Comparison of ENCODE assay signal across 30 cellular contexts in genomic region chr22:37985751-37986281, GRCh38. TPM values are rescaled to one million over a fixed set of nuclear protein-coding genes. Genes with fewer than 3 reads are reported as not detected.
DNase-seq lines count a peak whose midpoint lies in the region; ATAC-seq and TF ChIP-seq lines count a peak whose summit lies in the region.
"Had no signal": no experiment of that assay in that cellular context is flagged by ENCODE, and none has a peak within 500 bp of the region (broad histone marks: within the 10 kb centered on the region; RNA-seq: fewer than 3 reads in every experiment).

No MANE protein-coding gene starts in this region.

- H3K4me3 ChIP-seq in breast epithelium (peak overlapping the region in 2 of 3 donors; percentile 49 to 66), mammary epithelial cell (replicated peaks in 1 of 3; ENCODE audit: insufficient read depth in 1 of 3, low read depth in 2 of 3, low read length in 3 of 3) (no peak overlapping the region), tibial nerve (peak overlapping the region; percentile 10 to 62 (median 50)), lower lobe of right lung (no peak overlapping the region)
- H3K4me3 ChIP-seq: mucosa of descending colon, Peyer's patch, SJSA1 had no signal

- no peak overlapping the region for H2AFZ ChIP-seq in mammary epithelial cell (ENCODE audit: low read depth, low read length)

- intact Hi-C loops in breast epithelium (cut with DNase I; ENCODE audit: low total_unique reads) (loop anchor here (10.0 kb wide), 1 partner anchor 49 kb away; no protein-coding TSS in a partner anchor), mammary epithelial cell (cut with micrococcal nuclease) (no loop called here), lower lobe of right lung (cut with DNase I) (no loop called here)

- 90% methylated on average over 2 of the region's 27 CpGs for WGBS in mammary epithelial cell (ENCODE audit: low coverage, missing lambda C conversion rate)
- 50 to 60% methylated on average over 26 to 27 of the region's 27 CpGs for WGBS in tibial nerve, 2 donors

- no peaks in the 10 kb centered on the region for H4K20me1 ChIP-seq in mammary epithelial cell (ENCODE audit: insufficient read depth, low read length)

- H3K27me3 ChIP-seq in breast epithelium, result no peaks in the 10 kb centered on the region
- H3K27me3 ChIP-seq in mammary epithelial cell (ENCODE audit: insufficient read depth, low read length), result peaks cover 3% of the 10 kb centered on the region
- no peaks in the 10 kb centered on the region for H3K27me3 ChIP-seq in tibial nerve
- no peaks in the 10 kb centered on the region for H3K27me3 ChIP-seq in lower lobe of right lung (ENCODE audit: low read depth)
- H3K27me3 ChIP-seq: heart left ventricle, Peyer's patch, SJSA1 had no signal

- H3K9me3 ChIP-seq in breast epithelium (no peaks in the 10 kb centered on the region), mammary epithelial cell (replicated peaks; ENCODE audit: insufficient read depth, low read length) (no peaks in the 10 kb centered on the region), tibial nerve (no peaks in the 10 kb centered on the region), lower lobe of right lung (no peaks in the 10 kb centered on the region)
- H3K9me3 ChIP-seq: heart left ventricle, mucosa of descending colon, Peyer's patch, SJSA1 had no signal

- H3K4me3 Mint-ChIP-seq in activated T-cell treated with anti-CD3 and anti-CD28 coated beads, Interleukin-2, amount 50 U/mL, for 4 hours, result no peak overlapping the region
- H3K4me3 Mint-ChIP-seq: activated naive CD8-positive, alpha-beta T cell treated with anti-CD3 and anti-CD28 coated beads, Interleukin-2, amount 10 ng/mL, durations not matched to agents 7 days and 5 days; immature natural killer cell; nephron progenitor cell; stimulated activated naive B cell treated with anti-CD40 and anti-IgM and Interleukin-4, amounts not matched to agents 10 μg/mL and 1 μg/mL and 100 μg/mL, for 72 hours; T-helper 1 cell treated with Interleukin-12 subunit alpha and Interleukin-12 subunit beta and Interleukin-4 antibody, amounts not matched to agents 30 μg/mL and 1 μg/mL, for 36 hours had no signal

- no peak for ATAC-seq in lower lobe of right lung
- no peak for ATAC-seq in GM18502 (IDR thresholded peaks at IDR 0.05; ENCODE audit: poor library complexity, unreplicated experiment)
- no peak for ATAC-seq in activated T-cell treated with anti-CD3 and anti-CD28 coated beads, Interleukin-2, amount 50 U/mL, for 4 hours
- ATAC-seq: heart left ventricle; left ventricle myocardium superior; mucosa of descending colon; stimulated activated naive B cell treated with anti-CD40 and anti-IgM and Interleukin-4, amounts not matched to agents 10 μg/mL and 1 μg/mL and 100 μg/mL, for 72 hours had no signal

- TF ChIP-seq EP300 in tibial nerve (IDR thresholded peaks at IDR 0.05), result peak in 1 of 2 donors; percentile 58

- no peaks in the 10 kb centered on the region for H3K9me3 Mint-ChIP-seq in activated T-cell treated with anti-CD3 and anti-CD28 coated beads, Interleukin-2, amount 50 U/mL, for 4 hours
- H3K9me3 Mint-ChIP-seq: activated naive CD8-positive, alpha-beta T cell treated with anti-CD3 and anti-CD28 coated beads, Interleukin-2, amount 10 ng/mL, durations not matched to agents 7 days and 5 days; immature natural killer cell; nephron progenitor cell; stimulated activated naive B cell treated with anti-CD40 and anti-IgM and Interleukin-4, amounts not matched to agents 10 μg/mL and 1 μg/mL and 100 μg/mL, for 72 hours; T-helper 1 cell treated with Interleukin-12 subunit alpha and Interleukin-12 subunit beta and Interleukin-4 antibody, amounts not matched to agents 30 μg/mL and 1 μg/mL, for 36 hours had no signal

- H3K79me2 ChIP-seq in mammary epithelial cell (ENCODE audit: insufficient read depth, low read length), result no peaks in the 10 kb centered on the region

- TF ChIP-seq CTCF in breast epithelium (IDR thresholded peaks at IDR 0.05) (no peak), mammary epithelial cell (conservative IDR thresholded peaks at IDR 0.05 in 1 of 2, IDR thresholded peaks at IDR 0.05 in 1 of 2; ENCODE audit: extremely low read depth in 1 of 2, insufficient read depth in 1 of 2, low read depth in 1 of 2, low read length in 2 of 2) (no peak), tibial nerve (IDR thresholded peaks at IDR 0.05) (no peak), lower lobe of right lung (IDR thresholded peaks at IDR 0.05) (no peak)

- no peak overlapping the region for H3K4me2 ChIP-seq in mammary epithelial cell (ENCODE audit: insufficient read depth, low read depth, low read length)

- H3K4me1 Mint-ChIP-seq in activated T-cell treated with anti-CD3 and anti-CD28 coated beads, Interleukin-2, amount 50 U/mL, for 4 hours (ENCODE audit: low read depth), result no peaks in the 10 kb centered on the region
- H3K4me1 Mint-ChIP-seq: activated naive CD8-positive, alpha-beta T cell treated with anti-CD3 and anti-CD28 coated beads, Interleukin-2, amount 10 ng/mL, durations not matched to agents 7 days and 5 days; immature natural killer cell; stimulated activated naive B cell treated with anti-CD40 and anti-IgM and Interleukin-4, amounts not matched to agents 10 μg/mL and 1 μg/mL and 100 μg/mL, for 72 hours had no signal

- no peaks in the 10 kb centered on the region for H3K27me3 Mint-ChIP-seq in activated T-cell treated with anti-CD3 and anti-CD28 coated beads, Interleukin-2, amount 50 U/mL, for 4 hours (ENCODE audit: low read depth)
- H3K27me3 Mint-ChIP-seq: activated naive CD8-positive, alpha-beta T cell treated with anti-CD3 and anti-CD28 coated beads, Interleukin-2, amount 10 ng/mL, durations not matched to agents 7 days and 5 days; stimulated activated naive B cell treated with anti-CD40 and anti-IgM and Interleukin-4, amounts not matched to agents 10 μg/mL and 1 μg/mL and 100 μg/mL, for 72 hours had no signal

- H3K27ac ChIP-seq in breast epithelium (peak overlapping the region; percentile 87 to 91), mammary epithelial cell (ENCODE audit: insufficient read depth, low read depth, low read length) (no peak overlapping the region), tibial nerve (peak overlapping the region; percentile 88 to 97 (median 94)), lower lobe of right lung (no peak overlapping the region)
- H3K27ac ChIP-seq: 22Rv1, brain microvascular endothelial cell, Peyer's patch, SJSA1, VCaP had no signal

- no TSS peak for BruUV-seq in mammary epithelial cell (replicated peaks; lab: Mats Ljungman, UMichigan)

- no peak for TF ChIP-seq POLR2A in breast epithelium (IDR thresholded peaks at IDR 0.05)
- peak in 1 of 2 donors; percentile 3 for TF ChIP-seq POLR2A in tibial nerve (IDR thresholded peaks at IDR 0.05)

- H3K36me3 Mint-ChIP-seq in activated T-cell treated with anti-CD3 and anti-CD28 coated beads, Interleukin-2, amount 50 U/mL, for 4 hours (ENCODE audit: insufficient read depth), result no peaks in the 10 kb centered on the region
- H3K36me3 Mint-ChIP-seq: activated naive CD8-positive, alpha-beta T cell treated with anti-CD3 and anti-CD28 coated beads, Interleukin-2, amount 10 ng/mL, durations not matched to agents 7 days and 5 days had no signal

- in situ Hi-C loops in mammary epithelial cell (cut with MboI; ENCODE audit: low sequenced_read_pairs in 2 of 2), result no loop called here

- DNase-seq in breast epithelium (ENCODE audit: low spot score in 2 of 2) (no peak), mammary epithelial cell (no peak), foreskin melanocyte (peak; percentile 96), occipital lobe (lab: John Stamatoyannopoulos, UW) (peak; percentile 77), tibial nerve (ENCODE audit: low spot score in 2 of 2) (no peak), lower lobe of right lung (no peak)
- DNase-seq in activated T-cell treated with anti-CD3 and anti-CD28 coated beads, Interleukin-2, amount 50 U/mL, for 4 hours, result no peak
- DNase-seq: activated naive CD8-positive, alpha-beta T cell treated with anti-CD3 and anti-CD28 coated beads, Interleukin-2, amount 10 ng/mL, durations not matched to agents 7 days and 5 days; brain microvascular endothelial cell; COR-L47; cortex of kidney; DND-41; heart left ventricle; immature natural killer cell; left ventricle myocardium superior; mucosa of descending colon; NCI-H1417; NCI-H510A; nephron progenitor cell; Peyer's patch; small intestine; stimulated activated naive B cell treated with anti-CD40 and anti-IgM and Interleukin-4, amounts not matched to agents 10 μg/mL and 1 μg/mL and 100 μg/mL, for 72 hours; trophoblast cell had no signal

- H3K9ac ChIP-seq in mammary epithelial cell (ENCODE audit: insufficient read depth, low read length), result no peak overlapping the region

- dilution Hi-C loops in mammary epithelial cell (cut with HindIII; ENCODE audit: low sequenced_read_pairs), result no loop called here

- H3K36me3 ChIP-seq in breast epithelium (no peaks in the 10 kb centered on the region), mammary epithelial cell (ENCODE audit: insufficient read depth, low read length) (no peaks in the 10 kb centered on the region), tibial nerve (peaks cover 0 to 46% (median 0%) of the 10 kb centered on the region in 3 donors), lower lobe of right lung (no peaks in the 10 kb centered on the region)
- H3K36me3 ChIP-seq: brain microvascular endothelial cell, Peyer's patch, SJSA1 had no signal

- CTCF ChIA-PET in mammary epithelial cell (lab: Charles Lee; ENCODE audit: low non-redundant PET), result no interaction called here

- peaks cover 0 to 11% of the 10 kb centered on the region in 2 donors for H3K4me1 ChIP-seq in breast epithelium
- H3K4me1 ChIP-seq in mammary epithelial cell (ENCODE audit: insufficient read depth, low read length), result peaks cover 7% of the 10 kb centered on the region
- peaks cover 0 to 19% (median 0%) of the 10 kb centered on the region in 4 donors for H3K4me1 ChIP-seq in tibial nerve
- H3K4me1 ChIP-seq in lower lobe of right lung, result no peaks in the 10 kb centered on the region
- H3K4me1 ChIP-seq: SJSA1 had no signal

RNA-seq across cellular contexts. Expression of gene SOX10, which starts 1.5 kb away (rescaled TPM):
- total RNA-seq in breast epithelium, result 100 to 1,000 TPM in 1 of 3 donors, 10 to 100 TPM in 1, under 1 TPM in 1; 0.16 to 101 (median 24.9) TPM
- 10 to 100 TPM in 1 of 2 donors, not detected in 1; 10.7 TPM for total RNA-seq in mammary epithelial cell
- polyA plus RNA-seq in mammary epithelial cell, result not detected
- polyA minus RNA-seq in mammary epithelial cell, result not detected
- 1.9 TPM for total RNA-seq in occipital lobe
- 10 to 100 TPM; 59.9 to 94.0 (median 84.2) TPM for total RNA-seq in tibial nerve
- total RNA-seq in lower lobe of right lung, result not detected
- total RNA-seq in activated T-cell treated with anti-CD3 and anti-CD28 coated beads, Interleukin-2, amount 50 U/mL, for 4 hours, result not detected
- total RNA-seq: activated naive CD8-positive, alpha-beta T cell treated with anti-CD3 and anti-CD28 coated beads, Interleukin-2, amount 10 ng/mL, durations not matched to agents 7 days and 5 days; MCF 10A; pulmonary artery endothelial cell; SJSA1 had no signal
- polyA plus RNA-seq: immature natural killer cell had no signal

RNA-seq across cellular contexts. Expression of gene POLR2F, which starts 32.3 kb away (rescaled TPM):
- total RNA-seq in breast epithelium (10 to 100 TPM; 66.7 to 93.7 (median 82.4) TPM), mammary epithelial cell (10 to 100 TPM; 20.7 to 89.6 TPM), occipital lobe (17.8 TPM), tibial nerve (100 to 1,000 TPM in 3 of 4 donors, 10 to 100 TPM in 1; 54.7 to 181 (median 120) TPM), lower lobe of right lung (60.3 TPM)
- 142 TPM for polyA plus RNA-seq in mammary epithelial cell
- 56.6 TPM for polyA minus RNA-seq in mammary epithelial cell
- total RNA-seq in activated T-cell treated with anti-CD3 and anti-CD28 coated beads, Interleukin-2, amount 50 U/mL, for 4 hours, result 100 to 1,000 TPM; 155 to 176 (median 163) TPM

RNA-seq across cellular contexts. Expression of gene C22orf23, which starts 32.4 kb away (rescaled TPM):
- total RNA-seq in breast epithelium, result under 1 TPM in 1 of 3 donors, not detected in 2; 0.64 TPM
- total RNA-seq in mammary epithelial cell, result not detected
- 0.06 TPM for polyA plus RNA-seq in mammary epithelial cell
- not detected for polyA minus RNA-seq in mammary epithelial cell
- total RNA-seq in occipital lobe, result 0.31 TPM
- under 1 TPM in 1 of 4 donors, not detected in 3; 0.21 TPM for total RNA-seq in tibial nerve
- 1.2 TPM for total RNA-seq in lower lobe of right lung
- under 1 TPM in 1 of 3 donors, not detected in 2; 0.46 TPM for total RNA-seq in activated T-cell treated with anti-CD3 and anti-CD28 coated beads, Interleukin-2, amount 50 U/mL, for 4 hours
- total RNA-seq: activated naive CD8-positive, alpha-beta T cell treated with anti-CD3 and anti-CD28 coated beads, Interleukin-2, amount 10 ng/mL, durations not matched to agents 7 days and 5 days; MCF 10A; mucosa of descending colon; SJSA1 had no signal
- polyA plus RNA-seq: immature natural killer cell had no signal

Comparison
In these comparisons a context has a peak if more than half of its experiments do, and no peak if none do; other contexts are left out.
1. H3K27ac ChIP-seq: peak in breast epithelium (2 of 2) and tibial nerve (4 of 4); none in mammary epithelial cell (single experiment) and lower lobe of right lung (single experiment).
2. H3K4me3 ChIP-seq: peak in breast epithelium (2 of 3) and tibial nerve (4 of 4); none in mammary epithelial cell (0 of 3) and lower lobe of right lung (single experiment).
3. DNase-seq: peak in foreskin melanocyte (single experiment) and occipital lobe (single experiment); none in breast epithelium (0 of 2), mammary epithelial cell (single experiment), tibial nerve (0 of 2), lower lobe of right lung (single experiment) and activated T-cell treated with anti-CD3 and anti-CD28 coated beads, Interleukin-2, amount 50 U/mL, for 4 hours (single experiment).